In genomic region chr10:43082756-43083155, GRCh38 we compare ENCODE assay signal across 18 cellular contexts.
"Had no signal": no experiment of that assay in that cellular context is flagged by ENCODE, and none has a peak within 500 bp of the region (broad histone marks: within the 10 kb centered on the region; RNA-seq: fewer than 3 reads in every experiment).

No MANE protein-coding gene starts in this region.

- H3K27ac ChIP-seq: heart right ventricle, lower lobe of right lung, right lobe of liver, skin epidermis, transverse colon, VCaP had no signal

- H3K4me3 ChIP-seq: heart right ventricle, lower lobe of right lung, right lobe of liver, skin epidermis, transverse colon had no signal

- H3K36me3 ChIP-seq: heart right ventricle, lower lobe of right lung, right lobe of liver, transverse colon had no signal

- H3K27me3 ChIP-seq: right lobe of liver had no signal

- H3K4me1 ChIP-seq: lower lobe of right lung had no signal

- ATAC-seq: activated CD4-positive, CD25-positive, alpha-beta regulatory T cell treated with anti-CD3 and anti-CD28 coated beads, Interleukin-2, amount 50 U/mL, for 24 hours; activated T-cell treated with anti-CD3 and anti-CD28 coated beads, Interleukin-2, amount 50 U/mL, for 72 hours; heart right ventricle; right lobe of liver; stimulated activated memory B cell treated with anti-CD40 and anti-IgM and Interleukin-4, amounts not matched to agents 10 μg/mL and 1 μg/mL and 100 μg/mL, for 72 hours had no signal

- H3K9me3 ChIP-seq: heart right ventricle, lower lobe of right lung, right lobe of liver, transverse colon had no signal

- DNase-seq: activated CD4-positive, alpha-beta memory T cell treated with anti-CD3 and anti-CD28 coated beads, Interleukin-2, amount 10 ng/mL, durations not matched to agents 7 days and 5 days; activated CD4-positive, alpha-beta T cell treated with anti-CD3 and anti-CD28 coated beads, Interleukin-2, amount 10 ng/mL, durations not matched to agents 24 days and 14 days; activated effector memory CD4-positive, alpha-beta T cell treated with Interleukin-2 at 50 U/mL for 16 hours; activated naive CD4-positive, alpha-beta T cell treated with anti-CD3 and anti-CD28 coated beads for 36 hours; activated T-cell treated with anti-CD3 and anti-CD28 coated beads, Interleukin-2, amount 50 U/mL, for 72 hours; effector CD4-positive, alpha-beta T cell; heart right ventricle; lower lobe of right lung; mesendoderm; naive B cell; occipital lobe; posterior cingulate gyrus; right lobe of liver; transverse colon had no signal
